ENCODE assay signal across 8 cellular contexts in the genomic region with DNA sequence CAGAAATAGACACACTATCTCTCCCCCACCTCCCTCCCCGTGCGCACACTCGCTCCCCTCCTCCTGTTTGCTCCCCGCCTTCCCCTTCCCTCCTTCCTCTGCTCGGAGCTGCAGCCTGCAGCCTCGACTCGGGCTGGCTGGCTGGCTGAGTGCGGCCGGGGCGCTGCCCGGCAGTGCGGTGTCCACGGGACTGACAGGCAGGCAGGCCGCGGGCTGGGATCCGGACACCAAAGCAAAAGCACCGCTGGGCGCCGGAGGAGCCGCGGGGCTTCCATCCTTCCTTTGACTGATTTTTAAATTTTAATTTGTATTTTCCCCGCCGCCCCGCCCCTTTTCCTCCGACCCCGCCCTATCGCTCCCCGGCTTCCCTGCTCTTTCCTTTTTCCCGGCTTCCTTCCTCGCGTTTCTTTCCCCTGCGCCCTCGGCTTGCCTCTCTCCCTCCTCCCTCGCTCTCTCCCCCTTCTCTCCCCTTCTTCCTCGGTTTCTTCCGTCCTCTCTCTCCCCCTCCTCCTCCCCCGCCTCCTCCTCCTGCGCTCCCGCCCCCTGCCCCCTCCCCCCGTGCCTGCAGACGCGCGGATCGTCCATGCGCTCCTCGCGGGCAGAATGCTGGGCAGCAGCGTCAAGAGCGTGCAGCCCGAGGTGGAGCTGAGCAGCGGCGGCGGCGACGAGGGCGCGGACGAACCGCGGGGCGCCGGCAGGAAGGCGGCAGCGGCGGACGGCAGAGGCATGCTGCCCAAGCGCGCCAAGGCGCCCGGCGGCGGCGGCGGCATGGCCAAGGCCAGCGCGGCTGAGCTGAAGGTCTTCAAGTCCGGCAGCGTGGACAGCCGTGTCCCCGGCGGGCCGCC.
DNase-seq lines count a peak whose midpoint lies in the region; ATAC-seq lines count a peak whose summit lies in the region.

No MANE protein-coding gene starts in this region.

- H3K36me3 ChIP-seq in skeletal muscle tissue (ENCODE audit: control insufficient read depth in 3 of 3, insufficient read depth in 3 of 3, low read length in 3 of 3) = peaks cover 0 to 2% (median 0%) of the 10 kb centered on the region in 3 donors

- peaks cover 30 to 41% (median 31%) of the 10 kb centered on the region in 3 donors for H3K4me1 ChIP-seq in skeletal muscle tissue (ENCODE audit: control insufficient read depth in 3 of 3, insufficient read depth in 3 of 3, low read length in 3 of 3)

- H3K27me3 ChIP-seq in skeletal muscle tissue (ENCODE audit: control insufficient read depth in 3 of 3, insufficient read depth in 3 of 3, low read length in 3 of 3) = peaks cover 14 to 43% (median 16%) of the 10 kb centered on the region in 3 donors

- no peaks in the 10 kb centered on the region for H3K9me3 ChIP-seq in skeletal muscle tissue (ENCODE audit: control insufficient read depth in 3 of 3, low read length in 3 of 3)

- ATAC-seq in HG03097 (IDR thresholded peaks at IDR 0.05; ENCODE audit: low FRiP score, unreplicated experiment) (no peak), HG02763 (IDR thresholded peaks at IDR 0.05; ENCODE audit: unreplicated experiment) (no peak)

- H3K27ac ChIP-seq in skeletal muscle tissue (ENCODE audit: low read depth, low read length) = peak overlapping the region; percentile 26

- DNase-seq in DMS53 (lab: John Stamatoyannopoulos, UW) (peak; percentile 84), NCI-H1105 (lab: John Stamatoyannopoulos, UW) (peak; percentile 51), astrocyte of the hippocampus (ENCODE audit: low read depth, low spot score) (peak; percentile 84)
- no peak for DNase-seq in effector CD8-positive, alpha-beta T cell (lab: John Stamatoyannopoulos, UW)

- H3K9ac ChIP-seq in skeletal muscle tissue (ENCODE audit: low read depth in 1 of 3, low read length in 3 of 3) = peak overlapping the region; percentile 7 to 68 (median 50)

- peak overlapping the region; percentile 69 for H3K4me3 ChIP-seq in iPS-11a (ENCODE audit: low read depth, low read length)
- peak overlapping the region; percentile 51 to 67 (median 56) for H3K4me3 ChIP-seq in skeletal muscle tissue (ENCODE audit: low read length in 3 of 3)
